ENCODE assay signal across 26 cellular contexts in genomic region chr15:77489647-77490046, GRCh38.
DNase-seq lines count a peak whose midpoint lies in the region; ATAC-seq, FAIRE-seq and TF ChIP-seq lines count a peak whose summit lies in the region.
"Had no signal": no experiment of that assay in that cellular context is flagged by ENCODE, and none has a peak within 500 bp of the region (broad histone marks: within the 10 kb centered on the region; RNA-seq: fewer than 3 reads in every experiment).

No MANE protein-coding gene starts in this region.

- H3K4me3 ChIP-seq in HepG2 (replicated peaks in 1 of 3; ENCODE audit: insufficient read depth in 1 of 3, low read depth in 2 of 3, low read length in 3 of 3): no peak overlapping the region
- no peak overlapping the region for H3K4me3 ChIP-seq in right lobe of liver
- H3K4me3 ChIP-seq: A549, GM12878, Peyer's patch, SJCRH30 had no signal

- no peak overlapping the region for H3K4me2 ChIP-seq in HepG2 (ENCODE audit: low read depth, low read length)
- H3K4me2 ChIP-seq: A549 had no signal

- H3K36me3 ChIP-seq in HepG2 (replicated peaks in 1 of 2; ENCODE audit: control insufficient read depth in 1 of 2, insufficient read depth in 2 of 2, low read length in 2 of 2) (peaks cover 4 to 7% of the 10 kb centered on the region in 2 experiments; a peak in 4 of 5 replicates), right lobe of liver (peaks cover 0 to 5% (median 0%) of the 10 kb centered on the region in 4 donors)

- in situ Hi-C loops in HepG2 (cut with HindIII; ENCODE audit: extremely low pct_ligation_motif_present, low pct_unique_long_range_greater_than_20kb): no loop called here

- 74% methylated on average over 5 of the region's 5 CpGs for WGBS in HepG2 (ENCODE audit: low lambda C conversion rate)
- WGBS in right lobe of liver (ENCODE audit: insufficient coverage, low coverage, low lambda C conversion rate, missing lambda C conversion rate): 84% methylated on average over 3 of the region's 5 CpGs

- H3K79me2 ChIP-seq in HepG2 (ENCODE audit: insufficient read depth, low read length): no peaks in the 10 kb centered on the region

- TF ChIP-seq CTCF in HepG2 (CRISPR knock-in tag; IDR thresholded peaks at IDR 0.05): no peak
- no peak for TF ChIP-seq CTCF in right lobe of liver (IDR thresholded peaks at IDR 0.05)
- TF ChIP-seq CTCF in brain (conservative IDR thresholded peaks at IDR 0.05): no peak
- no peak for TF ChIP-seq CTCF in nephron progenitor cell (IDR thresholded peaks at IDR 0.05)

- DNase-seq in HepG2 (ENCODE audit: low spot score) (no peak), right lobe of liver (no peak), nephron progenitor cell (no peak), NCI-H748 (lab: John Stamatoyannopoulos, UW; ENCODE audit: unreplicated experiment) (no peak), midbrain (lab: John Stamatoyannopoulos, UW) (no peak)
- DNase-seq: BE2C; CD4-positive, CD25-positive, alpha-beta regulatory T cell; COR-L47; DMS 273 treated with DMSO at 0.1 percent for 48 hours; DND-41; H7; HFFc6; KBM-7; MM.1S; NCI-H1092 treated with DMSO at 0.1 percent for 48 hours; NCI-H1436 treated with DMSO at 0.1 percent for 48 hours; NCI-H2029; NCI-H345; NCI-H524; NCI-H82; Peyer's patch; SJCRH30 had no signal

- POLR2A ChIA-PET in HepG2 (lab: Yijun Ruan, JAX): no interaction called here

- H3K9me3 ChIP-seq in HepG2 (ENCODE audit: low read length) (no peaks in the 10 kb centered on the region), right lobe of liver (no peaks in the 10 kb centered on the region)
- H3K9me3 ChIP-seq: A549, BE2C, Peyer's patch, SJCRH30 had no signal

- H3K27ac ChIP-seq in HepG2 (ENCODE audit: extremely low read length, insufficient read depth, low read length): no peak overlapping the region
- H3K27ac ChIP-seq in right lobe of liver: no peak overlapping the region
- H3K27ac ChIP-seq: A549, Peyer's patch, SJCRH30 had no signal

- no peak for FAIRE-seq in HepG2 (lab: Jason Lieb, UNC)
- FAIRE-seq: A549, GM12878 had no signal

- H3K27me3 Mint-ChIP-seq in brain (no peaks in the 10 kb centered on the region), nephron progenitor cell (ENCODE audit: low read depth, poor library complexity) (peaks cover 3% of the 10 kb centered on the region)
- H3K27me3 Mint-ChIP-seq: CD4-positive, CD25-positive, alpha-beta regulatory T cell had no signal

- H3K4me1 ChIP-seq in HepG2 (ENCODE audit: insufficient read depth, low read length) (no peaks in the 10 kb centered on the region), right lobe of liver (no peaks in the 10 kb centered on the region)
- H3K4me1 ChIP-seq: A549, BE2C had no signal

- TF ChIP-seq POLR2A in HepG2 (IDR thresholded peaks at IDR 0.05; ENCODE audit: insufficient read depth in 1 of 2, low read depth in 2 of 2, low read length in 2 of 2): no peak
- TF ChIP-seq POLR2A in right lobe of liver (IDR thresholded peaks at IDR 0.05): no peak

- no peak for TF ChIP-seq RAD21 in HepG2 (CRISPR knock-in tag; IDR thresholded peaks at IDR 0.05)

- intact Hi-C loops in HepG2 (cut with micrococcal nuclease; ENCODE audit: unreplicated experiment) (no loop called here), right lobe of liver (cut with DNase I) (loop anchor here in 1 of 2 donors (10.0 kb wide), 1 partner anchor 375 kb away; no protein-coding TSS in a partner anchor)

- no peaks in the 10 kb centered on the region for H3K9me3 Mint-ChIP-seq in brain
- no peaks in the 10 kb centered on the region for H3K9me3 Mint-ChIP-seq in nephron progenitor cell
- H3K9me3 Mint-ChIP-seq: CD4-positive, CD25-positive, alpha-beta regulatory T cell; HFFc6 had no signal

- H3K27me3 ChIP-seq in HepG2 (ENCODE audit: control insufficient read depth in 1 of 2, insufficient read depth in 2 of 2, low read length in 2 of 2) (no peaks in the 10 kb centered on the region), right lobe of liver (no peaks in the 10 kb centered on the region)
- H3K27me3 ChIP-seq: BE2C, Peyer's patch, SJCRH30 had no signal

- TF ChIP-seq EP300 in HepG2 (IDR thresholded peaks at IDR 0.05; ENCODE audit: low read depth in 2 of 2, low read length in 2 of 2): no peak
- TF ChIP-seq EP300 in HepG2 (CRISPR knock-in tag; IDR thresholded peaks at IDR 0.05; ENCODE audit: borderline replicate concordance): no peak

- BruUV-seq in HepG2 (replicated peaks; lab: Mats Ljungman, UMichigan): no TSS peak

- H3K27ac Mint-ChIP-seq in brain (peak overlapping the region in 3 of 5 experiments; percentile 20 to 60 (median 27)), nephron progenitor cell (peak overlapping the region; percentile 40)
- H3K27ac Mint-ChIP-seq: HFFc6 had no signal

- H3K4me3 Mint-ChIP-seq in brain (no peak overlapping the region), nephron progenitor cell (no peak overlapping the region)
- H3K4me3 Mint-ChIP-seq: CD4-positive, CD25-positive, alpha-beta regulatory T cell; HFFc6 had no signal

- ATAC-seq in HepG2: no peak
- no peak for ATAC-seq in right lobe of liver
- no peak for ATAC-seq in HG03571 (IDR thresholded peaks at IDR 0.05; ENCODE audit: unreplicated experiment)
- ATAC-seq: A549, GM12878 had no signal

- CTCF ChIA-PET in HepG2 (lab: Yijun Ruan, JAX; ENCODE audit: low intra/inter-chr PET ratio, low total read pairs): no interaction called here

- no peak overlapping the region for H2AFZ ChIP-seq in HepG2 (ENCODE audit: low read length)

- H4K20me1 ChIP-seq in HepG2 (ENCODE audit: insufficient read depth, low read length): no peaks in the 10 kb centered on the region

- H3K36me3 Mint-ChIP-seq in brain (peaks cover 60% of the 10 kb centered on the region), nephron progenitor cell (ENCODE audit: low read depth) (peaks cover 27% of the 10 kb centered on the region)

- no peak overlapping the region for H3K9ac ChIP-seq in HepG2 (ENCODE audit: insufficient read depth, low read depth, low read length)

- H3K4me1 Mint-ChIP-seq in brain: peaks cover 41% of the 10 kb centered on the region
- peaks cover 22% of the 10 kb centered on the region for H3K4me1 Mint-ChIP-seq in nephron progenitor cell

TF ChIP-seq in HepG2, 621 proteins besides CTCF, POLR2A, EP300 and RAD21:
- no peak for TF ChIP-seq KLF15 (CRISPR knock-in tag; IDR thresholded peaks at IDR 0.05; ENCODE audit: borderline replicate concordance)
- TF ChIP-seq PAF1 (CRISPR knock-in tag; IDR thresholded peaks at IDR 0.05): no peak
- no peak for TF ChIP-seq RFX5 (IDR thresholded peaks at IDR 0.05; ENCODE audit: low read depth, low read length)
- TF ChIP-seq ZNF567 (CRISPR knock-in tag; IDR thresholded peaks at IDR 0.05; ENCODE audit: borderline replicate concordance): no peak
- peak; percentile 11 for TF ChIP-seq TEAD3 (CRISPR knock-in tag; optimal IDR thresholded peaks at IDR 0.05; ENCODE audit: borderline replicate concordance)
- no peak for TF ChIP-seq GATAD2A (CRISPR knock-in tag; IDR thresholded peaks at IDR 0.05)
